ENCODE assay signal across 12 cellular contexts in the genomic region with DNA sequence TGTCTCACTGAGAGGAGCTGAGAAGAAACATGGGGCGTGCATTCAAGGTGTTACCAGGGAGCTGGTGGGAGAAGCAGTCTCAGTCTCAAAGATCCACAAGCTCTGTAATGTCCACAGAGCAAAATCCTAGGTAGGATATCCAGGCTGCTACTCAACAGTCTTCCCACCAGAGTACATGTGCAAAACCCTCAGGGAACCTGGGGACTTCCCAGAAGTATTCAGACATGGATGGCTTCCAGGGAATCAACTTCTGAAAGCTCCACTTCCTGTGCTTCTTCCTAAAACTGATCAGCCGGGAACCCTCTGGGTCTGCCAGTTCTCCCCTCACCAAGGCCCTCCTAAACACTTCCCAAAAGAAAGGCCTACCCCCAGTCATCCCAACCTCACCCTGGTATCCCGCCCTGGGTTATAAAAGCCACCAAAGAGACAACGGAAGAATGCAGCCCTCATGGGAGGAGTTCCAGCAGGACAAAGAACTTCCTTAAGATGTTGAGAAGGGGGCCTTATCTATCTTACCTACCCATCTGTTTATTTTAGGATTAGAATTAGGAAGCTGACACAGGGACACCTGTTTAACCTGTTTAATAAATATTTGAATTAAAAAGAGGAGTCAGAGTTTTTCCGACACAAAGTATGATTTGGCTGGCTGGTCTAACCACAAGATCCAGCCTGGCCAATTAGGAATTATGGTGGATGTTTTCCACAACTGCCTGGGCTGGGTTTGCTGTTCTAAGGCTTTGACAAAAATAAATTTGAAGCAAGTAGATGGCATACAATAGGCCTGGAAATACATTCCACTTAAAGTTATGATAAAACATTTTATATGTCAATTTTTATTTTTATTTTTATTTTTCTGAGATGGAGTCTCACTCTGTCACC. TPM values are rescaled to one million over a fixed set of nuclear protein-coding genes. Genes with fewer than 3 reads are reported as not detected.
A peak's percentile ranks its signal among the peaks of the same experiment; 100 is the strongest.
DNase-seq lines count a peak whose midpoint lies in the region; ATAC-seq and TF ChIP-seq lines count a peak whose summit lies in the region.
"Had no signal": no experiment of that assay in that cellular context is flagged by ENCODE, and none has a peak within 500 bp of the region (broad histone marks: within the 10 kb centered on the region; RNA-seq: fewer than 3 reads in every experiment).

No MANE protein-coding gene starts in this region.

- H3K4me3 Mint-ChIP-seq in Caco-2 (ENCODE audit: unreplicated experiment) (no peak overlapping the region), osteocyte (ENCODE audit: unreplicated experiment) (no peak overlapping the region)
- H3K4me3 Mint-ChIP-seq: activated CD8-positive, alpha-beta T cell treated with anti-CD3 and anti-CD28 coated beads for 36 hours had no signal

- H3K27me3 Mint-ChIP-seq in Caco-2 (ENCODE audit: insufficient read depth, unreplicated experiment) (no peaks in the 10 kb centered on the region), osteocyte (ENCODE audit: unreplicated experiment) (no peaks in the 10 kb centered on the region)
- H3K27me3 Mint-ChIP-seq: activated CD8-positive, alpha-beta T cell treated with anti-CD3 and anti-CD28 coated beads for 36 hours had no signal

- H3K36me3 Mint-ChIP-seq in Caco-2 (ENCODE audit: insufficient read depth, unreplicated experiment) (peaks cover 6% of the 10 kb centered on the region), osteocyte (ENCODE audit: unreplicated experiment) (peaks cover 2% of the 10 kb centered on the region)

- H3K9me3 Mint-ChIP-seq in Caco-2 (ENCODE audit: unreplicated experiment) (no peaks in the 10 kb centered on the region), osteocyte (ENCODE audit: unreplicated experiment) (no peaks in the 10 kb centered on the region)
- H3K9me3 Mint-ChIP-seq: activated CD8-positive, alpha-beta T cell treated with anti-CD3 and anti-CD28 coated beads for 36 hours had no signal

- H3K27ac ChIP-seq in RWPE1: peak overlapping the region; percentile 63
- peak overlapping the region; percentile 60 to 67 for H3K27ac ChIP-seq in esophagus (ENCODE audit: low read depth in 2 of 2, low read length in 1 of 2)

- H3K4me3 ChIP-seq in Caco-2 (ENCODE audit: low read depth, low read length) (no peak overlapping the region), esophagus (ENCODE audit: low read depth in 1 of 2, low read length in 2 of 2) (no peak overlapping the region), lower leg skin (ENCODE audit: low read depth, poor library complexity, severe bottlenecking) (no peak overlapping the region)
- H3K4me3 ChIP-seq: HAP-1 had no signal

- intact Hi-C loops in Caco-2 (cut with micrococcal nuclease; ENCODE audit: unreplicated experiment): loop anchor here (1.0 kb wide), 1 partner anchor 15 kb away; no protein-coding TSS in a partner anchor
- intact Hi-C loops in lower leg skin (cut with DNase I; ENCODE audit: low total_unique reads): no loop called here

- peak; percentile 61 to 67 for DNase-seq in Caco-2
- DNase-seq in RWPE1 (ENCODE audit: low spot score): no peak
- DNase-seq in osteocyte (ENCODE audit: extremely low spot score, unreplicated experiment): no peak
- no peak for DNase-seq in SKM-1 treated with dmso at 0.1 percent for 144 hours (lab: John Stamatoyannopoulos, UW; ENCODE audit: unreplicated experiment)
- no peak for DNase-seq in lower leg skin (ENCODE audit: low spot score in 2 of 2)
- DNase-seq: activated CD8-positive, alpha-beta T cell treated with anti-CD3 and anti-CD28 coated beads for 36 hours; central memory CD4-positive, alpha-beta T cell; SHP77 had no signal

- no peak for TF ChIP-seq POLR2A in lower leg skin (IDR thresholded peaks at IDR 0.05)

- no TSS peak for BruUV-seq in Caco-2 (replicated peaks; lab: Mats Ljungman, UMichigan)

- POLR2A ChIA-PET in Caco-2 (lab: Charles Lee) (no interaction called here), RWPE1 (lab: Yijun Ruan, JAX; ENCODE audit: low non-redundant PET) (interaction anchor here (0.5 kb wide), 1 partner anchor 10 kb away, joined by 3 read pairs; no protein-coding TSS in a partner anchor)

- ATAC-seq in GM19035 (IDR thresholded peaks at IDR 0.05; ENCODE audit: unreplicated experiment): no peak
- ATAC-seq in GM21723 (IDR thresholded peaks at IDR 0.05; ENCODE audit: unreplicated experiment): no peak
- ATAC-seq: activated CD8-positive, alpha-beta T cell treated with anti-CD3 and anti-CD28 coated beads for 36 hours had no signal

- H3K36me3 ChIP-seq in Caco-2 (ENCODE audit: control insufficient read depth, insufficient read depth, low read length): no peaks in the 10 kb centered on the region
- no peaks in the 10 kb centered on the region for H3K36me3 ChIP-seq in esophagus (ENCODE audit: control insufficient read depth in 2 of 2, insufficient read depth in 2 of 2, low read length in 1 of 2)
- H3K36me3 ChIP-seq: HAP-1 had no signal

- H3K4me1 ChIP-seq in Caco-2: peaks cover 28% of the 10 kb centered on the region
- H3K4me1 ChIP-seq in esophagus (ENCODE audit: control insufficient read depth in 2 of 2, insufficient read depth in 2 of 2, low read length in 1 of 2): peaks cover 17 to 25% of the 10 kb centered on the region in 2 donors

- H3K27me3 ChIP-seq in Caco-2 (replicated peaks; ENCODE audit: control insufficient read depth, insufficient read depth, low read length) (no peaks in the 10 kb centered on the region), esophagus (ENCODE audit: control insufficient read depth in 1 of 2, insufficient read depth in 2 of 2, low read length in 2 of 2) (no peaks in the 10 kb centered on the region)

- H3K4me1 Mint-ChIP-seq in Caco-2 (ENCODE audit: low read depth, unreplicated experiment) (peaks cover 21% of the 10 kb centered on the region), osteocyte (ENCODE audit: unreplicated experiment) (peaks cover 67% of the 10 kb centered on the region)

- TF ChIP-seq CTCF in Caco-2 (IDR thresholded peaks at IDR 0.05; ENCODE audit: insufficient read depth in 1 of 2, low read depth in 1 of 2, low read length in 1 of 2, severe bottlenecking in 1 of 2, unreplicated experiment in 1 of 2) (no peak), RWPE1 (conservative IDR thresholded peaks at IDR 0.05; ENCODE audit: low read depth) (no peak), osteocyte (IDR thresholded peaks at IDR 0.05) (no peak), lower leg skin (IDR thresholded peaks at IDR 0.05) (no peak)

- peak overlapping the region; percentile 64 for H3K27ac Mint-ChIP-seq in Caco-2 (ENCODE audit: unreplicated experiment)
- H3K27ac Mint-ChIP-seq in osteocyte (ENCODE audit: unreplicated experiment): peak overlapping the region; percentile 54
- H3K27ac Mint-ChIP-seq: activated CD8-positive, alpha-beta T cell treated with anti-CD3 and anti-CD28 coated beads for 36 hours had no signal

- H3K9me3 ChIP-seq in Caco-2 (no peaks in the 10 kb centered on the region), esophagus (ENCODE audit: control insufficient read depth in 2 of 2, insufficient read depth in 1 of 2, low read depth in 1 of 2, low read length in 1 of 2) (no peaks in the 10 kb centered on the region)
- H3K9me3 ChIP-seq: HAP-1 had no signal

- CTCF ChIA-PET in Caco-2 (lab: Charles Lee) (no interaction called here), RWPE1 (lab: Yijun Ruan, JAX) (interaction anchor here (0.5 kb wide), 1 partner anchor 63 kb away, joined by 6 read pairs; no protein-coding TSS in a partner anchor)

- WGBS in esophagus, 2 donors: 43 to 48% methylated on average over 5 of the region's 5 CpGs
- 36 to 38% methylated on average over 5 of the region's 5 CpGs for WGBS in lower leg skin, 2 donors

RNA-seq across cellular contexts. Expression of gene CUEDC1, which starts 37.0 kb away (rescaled TPM):
- 27.5 TPM in 2 replicates for total RNA-seq in Caco-2 (2022)
- polyA plus RNA-seq in esophagus: 10 to 100 TPM; 19.9 to 31.1 TPM
- 34.7 and 38.4 TPM in 2 replicates for total RNA-seq in osteocyte
- total RNA-seq in lower leg skin: 10 to 100 TPM in 3 of 4 donors, 1 to 10 TPM in 1; 7.5 to 14.3 (median 12.7) TPM

Comparison
In these comparisons a context has a peak if more than half of its experiments do, and no peak if none do; other contexts are left out.
1. DNase-seq: peak in Caco-2 (2 of 2); none in RWPE1 (single experiment), osteocyte (single experiment), SKM-1 treated with dmso at 0.1 percent for 144 hours (single experiment) and lower leg skin (0 of 2).